8 cellular contexts compared by ENCODE assay signal in the genomic region with DNA sequence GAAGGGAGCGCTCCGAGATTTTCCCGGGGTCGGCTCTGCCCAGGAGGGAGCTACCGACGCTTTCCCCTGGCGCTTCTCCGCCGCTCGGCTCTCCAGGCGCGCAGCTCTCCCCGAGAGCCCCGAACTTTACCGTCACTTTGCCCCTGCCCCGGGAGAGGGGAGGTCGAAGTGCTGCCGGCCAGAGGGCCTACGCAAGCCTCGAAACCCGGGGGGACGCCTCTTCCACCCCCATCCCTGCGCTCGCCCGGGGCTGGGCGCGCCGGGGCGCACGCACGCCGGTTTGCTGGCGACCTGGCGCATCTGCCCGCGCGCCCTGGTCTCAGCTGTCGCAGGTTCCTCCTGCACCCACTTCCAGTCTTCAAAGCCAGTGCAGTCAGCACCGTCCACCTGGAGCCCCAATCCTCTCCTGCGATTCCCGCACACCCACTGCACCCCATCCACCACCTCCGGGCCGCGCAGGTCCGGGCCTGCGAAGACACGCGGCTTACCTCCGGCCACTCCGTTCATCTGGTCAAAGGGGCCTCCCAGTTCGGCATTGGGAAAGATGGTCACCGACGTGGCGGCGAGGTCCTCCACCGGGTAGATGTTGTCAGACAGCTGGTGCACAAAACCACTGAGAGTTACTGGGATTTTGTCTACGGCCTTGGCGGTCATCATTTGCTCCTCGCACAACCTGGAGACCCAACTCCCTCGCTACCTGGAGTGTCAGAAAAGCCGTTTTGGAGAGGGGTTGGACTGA.
DNase-seq lines count a peak whose midpoint lies in the region; ATAC-seq and TF ChIP-seq lines count a peak whose summit lies in the region.

No MANE protein-coding gene starts in this region.

- no peaks in the 10 kb centered on the region for H3K9me3 ChIP-seq in MM.1S (replicated peaks; ENCODE audit: insufficient read depth, low read length)

- H2AFZ ChIP-seq in MM.1S (ENCODE audit: low read length): peak overlapping the region; percentile 41

- no peaks in the 10 kb centered on the region for H3K36me3 ChIP-seq in MM.1S (replicated peaks; ENCODE audit: insufficient read depth, low read length)

- H3K27me3 ChIP-seq in MM.1S (replicated peaks; ENCODE audit: insufficient read depth, low read length): peaks cover 20% of the 10 kb centered on the region

- H3K9me2 ChIP-seq in MM.1S (replicated peaks; ENCODE audit: insufficient read depth, low read length): no peaks in the 10 kb centered on the region

- no peak overlapping the region for H3K27ac ChIP-seq in MM.1S (ENCODE audit: low read length)

- peak overlapping the region; percentile 98 for H3K4me2 ChIP-seq in MM.1S (ENCODE audit: low read depth, low read length)

- H3K79me2 ChIP-seq in MM.1S (ENCODE audit: low read length): no peaks in the 10 kb centered on the region

- ATAC-seq in HG03196 (IDR thresholded peaks at IDR 0.05; ENCODE audit: unreplicated experiment): no peak

- TF ChIP-seq CTCF in AG10803 (conservative IDR thresholded peaks at IDR 0.05; ENCODE audit: low read length) (no peak), MM.1S (IDR thresholded peaks at IDR 0.05; ENCODE audit: low read length) (no peak), astrocyte of the cerebellum (IDR thresholded peaks at IDR 0.05; ENCODE audit: low read depth, low read length, missing control alignments) (no peak)

- peaks cover 8% of the 10 kb centered on the region; the same call in 1 of the 2 replicates for H3K4me1 ChIP-seq in MM.1S (ENCODE audit: low read length)

- H3K9ac ChIP-seq in MM.1S (ENCODE audit: low read length): peak overlapping the region; percentile 75; the same call in 1 of the 2 replicates

- H3F3A ChIP-seq in MM.1S (ENCODE audit: insufficient read depth, low read length): peaks cover 12% of the 10 kb centered on the region

- no peaks in the 10 kb centered on the region for H4K20me1 ChIP-seq in MM.1S (ENCODE audit: insufficient read depth, low read length)

- in situ Hi-C loops in astrocyte of the cerebellum (cut with HindIII; ENCODE audit: low sequenced_read_pairs): no loop called here

- DNase-seq in AG10803 (ENCODE audit: low read depth) (no peak), MM.1S (no peak), astrocyte of the cerebellum (ENCODE audit: low read depth) (no peak), islet precursor cell (peak; percentile 58), DMS153 (lab: John Stamatoyannopoulos, UW) (no peak)
- DNase-seq in stimulated activated CD4-positive, alpha-beta T cell treated with anti-CD3 and anti-CD28 coated beads, Interleukin-4, amount 100 ng/mL, for 4 hours: peak; percentile 36 to 37
- DNase-seq in effector CD8-positive, alpha-beta T cell (lab: John Stamatoyannopoulos, UW): no peak

- H3K4me3 ChIP-seq in AG10803 (ENCODE audit: low read length) (peak overlapping the region; percentile 78), MM.1S (ENCODE audit: low read length) (peak overlapping the region; percentile 82), astrocyte of the cerebellum (ENCODE audit: low read depth, low read length) (peak overlapping the region; percentile 64)

Comparison
In these comparisons a context has a peak if more than half of its experiments do, and no peak if none do; other contexts are left out.
1. DNase-seq: peak in islet precursor cell (single experiment) and stimulated activated CD4-positive, alpha-beta T cell treated with anti-CD3 and anti-CD28 coated beads, Interleukin-4, amount 100 ng/mL, for 4 hours (2 of 2); none in AG10803 (single experiment), MM.1S (single experiment), astrocyte of the cerebellum (single experiment), effector CD8-positive, alpha-beta T cell (single experiment) and DMS153 (single experiment).
2. Peak in every context shown above with its lines, with median percentiles within 50 percentile points of each other: H3K4me3 ChIP-seq.